ENCODE assay signal across 1 cellular context in the genomic region with DNA sequence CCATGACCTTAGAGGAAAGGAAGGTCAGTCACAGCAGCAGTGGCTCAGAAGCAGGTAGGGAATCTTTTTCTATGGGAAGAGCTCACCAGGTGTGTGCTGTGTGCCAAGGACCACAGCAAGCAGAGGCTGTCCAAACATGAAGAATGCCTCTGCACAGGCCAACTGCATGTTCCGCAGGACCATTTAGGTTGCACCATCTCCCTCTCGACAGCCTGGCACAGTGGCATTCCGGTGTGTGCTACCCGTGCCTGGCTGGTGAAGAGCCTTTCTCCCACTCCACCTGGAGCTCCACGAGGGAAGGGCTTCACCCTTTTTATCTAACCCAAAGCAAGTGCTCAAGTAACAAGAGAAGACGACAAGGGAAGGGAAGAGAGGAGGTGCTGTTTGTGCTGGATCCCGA.
TF ChIP-seq lines count a peak whose summit lies in the region.

No MANE protein-coding gene starts in this region.

TF ChIP-seq in WTC11, 78 proteins besides CTCF, POLR2A, EP300 and RAD21 (continued from another document):
- TF ChIP-seq, protein P1, sequence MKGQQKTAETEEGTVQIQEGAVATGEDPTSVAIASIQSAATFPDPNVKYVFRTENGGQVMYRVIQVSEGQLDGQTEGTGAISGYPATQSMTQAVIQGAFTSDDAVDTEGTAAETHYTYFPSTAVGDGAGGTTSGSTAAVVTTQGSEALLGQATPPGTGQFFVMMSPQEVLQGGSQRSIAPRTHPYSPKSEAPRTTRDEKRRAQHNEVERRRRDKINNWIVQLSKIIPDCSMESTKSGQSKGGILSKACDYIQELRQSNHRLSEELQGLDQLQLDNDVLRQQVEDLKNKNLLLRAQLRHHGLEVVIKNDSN (CRISPR knock-in tag; IDR thresholded peaks at IDR 0.05): no peak
- TF ChIP-seq HMGA2 (CRISPR knock-in tag; IDR thresholded peaks at IDR 0.05): no peak
- no peak for TF ChIP-seq OVOL2 (CRISPR knock-in tag; IDR thresholded peaks at IDR 0.05; ENCODE audit: borderline replicate concordance)
- TF ChIP-seq NR1H2 (CRISPR knock-in tag; IDR thresholded peaks at IDR 0.05): no peak
- TF ChIP-seq, protein P2, sequence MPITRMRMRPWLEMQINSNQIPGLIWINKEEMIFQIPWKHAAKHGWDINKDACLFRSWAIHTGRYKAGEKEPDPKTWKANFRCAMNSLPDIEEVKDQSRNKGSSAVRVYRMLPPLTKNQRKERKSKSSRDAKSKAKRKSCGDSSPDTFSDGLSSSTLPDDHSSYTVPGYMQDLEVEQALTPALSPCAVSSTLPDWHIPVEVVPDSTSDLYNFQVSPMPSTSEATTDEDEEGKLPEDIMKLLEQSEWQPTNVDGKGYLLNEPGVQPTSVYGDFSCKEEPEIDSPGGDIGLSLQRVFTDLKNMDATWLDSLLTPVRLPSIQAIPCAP (CRISPR knock-in tag; IDR thresholded peaks at IDR 0.05): no peak
- no peak for TF ChIP-seq KAT7 (CRISPR knock-in tag; IDR thresholded peaks at IDR 0.05; ENCODE audit: borderline replicate concordance)
- TF ChIP-seq SMAD3 (CRISPR knock-in tag; IDR thresholded peaks at IDR 0.05; ENCODE audit: borderline replicate concordance): no peak
- TF ChIP-seq FOXK1 (CRISPR knock-in tag; IDR thresholded peaks at IDR 0.05): no peak
- no peak for TF ChIP-seq NFE2L1 (CRISPR knock-in tag; IDR thresholded peaks at IDR 0.05)
- TF ChIP-seq, protein P3, sequence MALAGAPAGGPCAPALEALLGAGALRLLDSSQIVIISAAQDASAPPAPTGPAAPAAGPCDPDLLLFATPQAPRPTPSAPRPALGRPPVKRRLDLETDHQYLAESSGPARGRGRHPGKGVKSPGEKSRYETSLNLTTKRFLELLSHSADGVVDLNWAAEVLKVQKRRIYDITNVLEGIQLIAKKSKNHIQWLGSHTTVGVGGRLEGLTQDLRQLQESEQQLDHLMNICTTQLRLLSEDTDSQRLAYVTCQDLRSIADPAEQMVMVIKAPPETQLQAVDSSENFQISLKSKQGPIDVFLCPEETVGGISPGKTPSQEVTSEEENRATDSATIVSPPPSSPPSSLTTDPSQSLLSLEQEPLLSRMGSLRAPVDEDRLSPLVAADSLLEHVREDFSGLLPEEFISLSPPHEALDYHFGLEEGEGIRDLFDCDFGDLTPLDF (CRISPR knock-in tag; IDR thresholded peaks at IDR 0.05): no peak
- TF ChIP-seq FOXP4 (CRISPR knock-in tag; IDR thresholded peaks at IDR 0.05): no peak
- no peak for TF ChIP-seq ZNF317 (CRISPR knock-in tag; IDR thresholded peaks at IDR 0.05; ENCODE audit: borderline replicate concordance, low read depth)
- no peak for TF ChIP-seq CREB1 (CRISPR knock-in tag; IDR thresholded peaks at IDR 0.05)
- TF ChIP-seq, protein P4, sequence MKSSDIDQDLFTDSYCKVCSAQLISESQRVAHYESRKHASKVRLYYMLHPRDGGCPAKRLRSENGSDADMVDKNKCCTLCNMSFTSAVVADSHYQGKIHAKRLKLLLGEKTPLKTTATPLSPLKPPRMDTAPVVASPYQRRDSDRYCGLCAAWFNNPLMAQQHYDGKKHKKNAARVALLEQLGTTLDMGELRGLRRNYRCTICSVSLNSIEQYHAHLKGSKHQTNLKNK (CRISPR knock-in tag; IDR thresholded peaks at IDR 0.05): no peak
- TF ChIP-seq, protein P5, sequence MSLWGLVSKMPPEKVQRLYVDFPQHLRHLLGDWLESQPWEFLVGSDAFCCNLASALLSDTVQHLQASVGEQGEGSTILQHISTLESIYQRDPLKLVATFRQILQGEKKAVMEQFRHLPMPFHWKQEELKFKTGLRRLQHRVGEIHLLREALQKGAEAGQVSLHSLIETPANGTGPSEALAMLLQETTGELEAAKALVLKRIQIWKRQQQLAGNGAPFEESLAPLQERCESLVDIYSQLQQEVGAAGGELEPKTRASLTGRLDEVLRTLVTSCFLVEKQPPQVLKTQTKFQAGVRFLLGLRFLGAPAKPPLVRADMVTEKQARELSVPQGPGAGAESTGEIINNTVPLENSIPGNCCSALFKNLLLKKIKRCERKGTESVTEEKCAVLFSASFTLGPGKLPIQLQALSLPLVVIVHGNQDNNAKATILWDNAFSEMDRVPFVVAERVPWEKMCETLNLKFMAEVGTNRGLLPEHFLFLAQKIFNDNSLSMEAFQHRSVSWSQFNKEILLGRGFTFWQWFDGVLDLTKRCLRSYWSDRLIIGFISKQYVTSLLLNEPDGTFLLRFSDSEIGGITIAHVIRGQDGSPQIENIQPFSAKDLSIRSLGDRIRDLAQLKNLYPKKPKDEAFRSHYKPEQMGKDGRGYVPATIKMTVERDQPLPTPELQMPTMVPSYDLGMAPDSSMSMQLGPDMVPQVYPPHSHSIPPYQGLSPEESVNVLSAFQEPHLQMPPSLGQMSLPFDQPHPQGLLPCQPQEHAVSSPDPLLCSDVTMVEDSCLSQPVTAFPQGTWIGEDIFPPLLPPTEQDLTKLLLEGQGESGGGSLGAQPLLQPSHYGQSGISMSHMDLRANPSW (CRISPR knock-in tag; conservative IDR thresholded peaks at IDR 0.05; ENCODE audit: low read depth): no peak
